In the genomic region with DNA sequence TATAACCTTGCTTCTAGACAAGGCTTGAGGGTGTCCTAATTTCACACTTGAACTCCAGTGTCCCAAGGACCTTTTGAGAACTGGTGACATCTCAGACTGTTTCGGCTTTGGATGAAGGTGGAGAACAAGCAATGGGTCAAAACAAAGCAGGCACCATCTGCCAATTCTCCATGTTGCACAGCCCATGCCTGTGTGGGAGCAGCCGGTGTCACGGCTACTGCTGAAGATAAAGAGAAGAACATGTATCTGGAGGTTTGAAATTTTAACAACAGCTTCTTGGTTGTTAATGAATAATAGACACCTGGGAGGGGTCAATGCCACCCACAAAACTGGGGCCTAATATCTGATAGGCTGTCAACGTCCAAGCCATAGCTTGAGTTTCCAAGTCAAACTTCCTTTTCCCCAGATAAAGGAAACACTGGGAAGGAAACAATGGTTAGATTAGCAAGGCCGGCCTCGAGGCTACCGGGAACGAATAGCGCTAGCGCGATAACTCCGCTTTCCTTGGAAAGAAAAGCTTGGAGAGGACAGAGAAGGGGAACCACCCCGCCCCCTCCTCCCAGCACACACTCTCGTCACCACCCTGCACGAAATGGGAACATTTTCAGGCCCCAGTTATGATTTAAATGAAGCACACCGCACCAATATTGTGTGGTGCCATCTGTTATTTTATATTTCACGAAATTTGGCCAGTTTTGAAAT, we compare ENCODE assay signal across 28 cellular contexts. TPM values are rescaled to one million over a fixed set of nuclear protein-coding genes. Genes with fewer than 3 reads are reported as not detected.
"Had no signal": no experiment of that assay in that cellular context is flagged by ENCODE, and none has a peak within 500 bp of the region (broad histone marks: within the 10 kb centered on the region; RNA-seq: fewer than 3 reads in every experiment).

No MANE protein-coding gene starts in this region.

- ATAC-seq: activated CD8-positive, alpha-beta T cell treated with anti-CD3 and anti-CD28 coated beads, Interleukin-2, amount 10 ng/mL, durations not matched to agents 7 days and 5 days; PC-3 had no signal

- DNase-seq: activated CD4-positive, alpha-beta T cell treated with anti-CD3 and anti-CD28 coated beads, Interleukin-2, amount 10 ng/mL, durations not matched to agents 24 days and 14 days; activated CD4-positive, alpha-beta T cell treated with anti-CD3 and anti-CD28 coated beads, Interleukin-2, amount 50 U/mL, for 4 hours; activated CD8-positive, alpha-beta T cell treated with anti-CD3 and anti-CD28 coated beads, Interleukin-2, amount 10 ng/mL, durations not matched to agents 7 days and 5 days; activated gamma-delta T cell; activated naive CD4-positive, alpha-beta T cell treated with Interleukin-2 at 50 U/mL for 16 hours; activated naive CD8-positive, alpha-beta T cell treated with anti-CD3 and anti-CD28 coated beads, Interleukin-2, amount 10 ng/mL, durations not matched to agents 7 days and 5 days; activated T-cell treated with anti-CD3 and anti-CD28 coated beads, Interleukin-2, amount 50 U/mL, for 24 hours; MM.1S; MV-4-11; NCI-H1092; NCI-H1436 treated with DMSO at 0.1 percent for 48 hours; NCI-H1694 treated with DMSO at 0.1 percent for 48 hours; NCI-H2029 treated with DMSO at 0.1 percent for 48 hours; NCI-H2107; NCI-H2171; NCI-H510A; NCI-H526; NCI-H748 treated with DMSO at 0.1 percent for 48 hours; NK-92 treated with Interleukin-12 subunit alpha and Interleukin-12 subunit beta, amount 100 ng/mL, for 24 hours; PC-3; Peyer's patch; RPMI8226; T1000 had no signal

- H3K27me3 ChIP-seq: Peyer's patch had no signal

- H3K4me1 ChIP-seq: Peyer's patch had no signal

- H3K4me3 ChIP-seq: Peyer's patch had no signal

- H3K36me3 ChIP-seq: Peyer's patch had no signal

- H3K27ac ChIP-seq: KMS-11, Peyer's patch had no signal

- H3K9me3 ChIP-seq: Peyer's patch had no signal

RNA-seq across cellular contexts. Expression of a gene that starts 21.7 kb away (rescaled TPM):
- total RNA-seq: activated CD4-positive, alpha-beta T cell treated with anti-CD3 and anti-CD28 coated beads, Interleukin-2, amount 10 ng/mL, durations not matched to agents 24 days and 14 days; activated CD8-positive, alpha-beta T cell treated with anti-CD3 and anti-CD28 coated beads, Interleukin-2, amount 10 ng/mL, durations not matched to agents 7 days and 5 days; activated naive CD8-positive, alpha-beta T cell treated with anti-CD3 and anti-CD28 coated beads, Interleukin-2, amount 10 ng/mL, durations not matched to agents 7 days and 5 days; activated T-helper 2 cell treated with anti-CD3 and anti-CD28 coated beads, Interferon-gamma antibody, Interleukin-2, Interleukin-4, amounts not matched to agents 10 μg/mL and 5 μg/mL and 100 μg/mL, durations not matched to agents 14 hours and 24 hours and 36 hours; bronchial epithelial cell; LHCN-M2; PC-3; Peyer's patch; T-helper 2 cell treated with Interferon-gamma antibody and Interleukin-4, amounts not matched to agents 100 ng/mL and 5 ng/mL, for 36 hours had no signal
